Comparison of ENCODE assay signal across 8 cellular contexts in the genomic region with DNA sequence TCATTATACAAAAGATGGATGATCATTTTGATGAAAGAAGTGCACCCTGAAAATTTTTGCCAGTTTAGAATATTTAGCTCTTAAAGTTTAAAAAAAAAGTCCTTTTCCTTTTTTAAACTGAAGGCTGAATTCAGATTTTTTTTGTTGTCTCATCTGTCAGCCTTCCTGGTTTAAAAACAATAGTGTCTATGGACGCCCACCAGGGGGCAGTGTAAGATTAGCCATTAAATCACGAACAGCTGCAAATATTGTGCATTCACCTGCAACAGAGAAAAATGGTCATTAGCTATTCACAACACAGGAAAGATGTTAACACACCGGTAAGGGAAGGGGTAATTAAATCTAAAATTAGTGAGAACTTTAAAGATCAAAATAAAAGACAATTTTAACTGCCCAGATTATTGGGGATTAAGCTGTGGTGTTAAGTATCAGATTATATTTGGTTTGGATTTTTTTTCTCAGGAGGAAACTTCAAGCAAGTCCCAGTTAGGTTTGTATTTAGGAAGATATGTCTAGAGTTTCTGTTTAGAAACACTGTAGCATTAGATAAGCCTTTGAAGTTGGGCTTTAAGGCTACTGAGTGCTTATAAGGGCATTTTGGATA. TPM values are rescaled to one million over a fixed set of nuclear protein-coding genes. Genes with fewer than 3 reads are reported as not detected.
DNase-seq lines count a peak whose midpoint lies in the region; ATAC-seq and TF ChIP-seq lines count a peak whose summit lies in the region.

No MANE protein-coding gene starts in this region.

- no peaks in the 10 kb centered on the region for H3K9me3 ChIP-seq in hepatocyte (ENCODE audit: low read depth)

- peaks cover 4% of the 10 kb centered on the region for H3K4me1 ChIP-seq in hepatocyte (ENCODE audit: insufficient read depth)

- WGBS in hepatocyte (ENCODE audit: low lambda C conversion rate, missing lambda C conversion rate): 9% methylated on average over 3 of the region's 3 CpGs

- H3K9me2 ChIP-seq in hepatocyte (replicated peaks; ENCODE audit: insufficient read depth): no peaks in the 10 kb centered on the region

- no peak for ATAC-seq in HG03196 (IDR thresholded peaks at IDR 0.05; ENCODE audit: unreplicated experiment)

- H3K4me3 ChIP-seq in hepatocyte: no peak overlapping the region

- no peaks in the 10 kb centered on the region for H3K36me3 ChIP-seq in hepatocyte (replicated peaks; ENCODE audit: insufficient read depth, low read depth)

- peak; percentile 6 for DNase-seq in GDM1 (lab: John Stamatoyannopoulos, UW)
- peak; percentile 74 for DNase-seq in NCI-H1417 treated with DMSO at 0.1 percent for 48 hours (lab: John Stamatoyannopoulos, UW)
- peak; percentile 24 to 69 (median 55) for DNase-seq in T-helper 1 cell
- peak in 43 of 56 donors; percentile 0 to 77 (median 10) for DNase-seq in amygdala (lab: John Stamatoyannopoulos, UW)
- DNase-seq in hepatocyte (ENCODE audit: low spot score): peak; percentile 88
- DNase-seq in smooth muscle cell of the brain vasculature (ENCODE audit: low read depth, low spot score): peak; percentile 53
- no peak for DNase-seq in GM19238 (ENCODE audit: insufficient read length, low spot score)

- peak; percentile 81 for TF ChIP-seq CTCF in hepatocyte (IDR thresholded peaks at IDR 0.05; ENCODE audit: poor library complexity)

- H3K4me2 ChIP-seq in hepatocyte: no peak overlapping the region

- no peaks in the 10 kb centered on the region for H3K79me2 ChIP-seq in hepatocyte

- H4K20me1 ChIP-seq in hepatocyte (ENCODE audit: insufficient read depth, poor library complexity, severe bottlenecking): no peaks in the 10 kb centered on the region

- H3K27me3 ChIP-seq in hepatocyte: no peaks in the 10 kb centered on the region

- H3K27ac ChIP-seq in hepatocyte: no peak overlapping the region

- H2AFZ ChIP-seq in hepatocyte: no peak overlapping the region

RNA-seq across cellular contexts. Expression of a gene that starts 4.4 kb away (rescaled TPM):
- total RNA-seq in hepatocyte: 10.2 and 11.3 TPM in 2 replicates
- polyA plus RNA-seq in hepatocyte: 5.5 and 6.1 TPM in 2 replicates

RNA-seq across cellular contexts. Expression of a gene that starts 28.5 kb away (rescaled TPM):
- total RNA-seq in hepatocyte: not detected in 2 replicates
- not detected in 2 replicates for polyA plus RNA-seq in hepatocyte
